ENCODE assay signal across 22 cellular contexts in the genomic region with DNA sequence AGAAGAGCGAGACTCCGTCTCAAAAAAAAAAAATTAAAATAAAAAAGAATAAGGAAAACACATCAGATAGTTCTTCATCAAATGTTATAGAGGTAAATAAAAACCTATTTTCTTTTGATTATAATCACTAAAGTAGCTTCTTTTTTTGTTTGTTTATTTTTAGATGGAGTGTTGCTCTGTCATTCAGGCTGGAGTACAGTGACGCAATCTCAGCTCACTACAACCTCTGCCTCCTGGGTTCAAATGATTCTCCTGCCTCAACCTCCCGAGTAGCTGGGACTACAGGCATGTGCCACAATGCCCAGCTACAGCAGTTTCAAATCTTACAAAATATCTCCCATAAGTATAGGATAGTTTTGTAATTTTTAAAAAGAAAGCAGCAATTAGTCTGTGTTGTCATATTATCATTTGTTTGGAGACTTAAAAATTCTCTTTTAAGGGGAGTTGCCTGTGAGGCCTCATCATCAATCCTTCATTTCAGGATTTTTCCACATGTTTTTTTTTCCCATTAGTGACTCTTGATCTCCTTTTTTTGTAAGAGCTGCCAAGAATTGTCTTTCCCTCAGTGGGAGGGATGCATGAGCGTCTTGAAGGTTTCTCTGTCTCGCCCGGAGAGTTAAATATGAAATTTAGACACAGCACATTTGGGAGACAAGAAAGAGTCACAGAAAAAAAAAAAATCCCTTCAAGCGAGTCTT.
DNase-seq lines count a peak whose midpoint lies in the region; FAIRE-seq and TF ChIP-seq lines count a peak whose summit lies in the region.
"Had no signal": no experiment of that assay in that cellular context is flagged by ENCODE, and none has a peak within 500 bp of the region (broad histone marks: within the 10 kb centered on the region; RNA-seq: fewer than 3 reads in every experiment).

No MANE protein-coding gene starts in this region.

- CTCF ChIA-PET in H1 (lab: Charles Lee; ENCODE audit: partially characterized antibody) = interaction anchor here (0.6 to 1.3 kb wide), 6 partner anchors 11 to 628 kb away, joined by 3 to 5 read pairs (median 3); no protein-coding TSS in a partner anchor

- H3K79me1 ChIP-seq in H1 (ENCODE audit: low read depth, low read length) = no peaks in the 10 kb centered on the region

- no peak overlapping the region for H4K5ac ChIP-seq in H1 (ENCODE audit: insufficient read length, low read depth, low read length)

- TF ChIP-seq CTCF in H1 (IDR thresholded peaks at IDR 0.05; ENCODE audit: control extremely low read depth in 1 of 3, insufficient read depth in 1 of 3, low read depth in 1 of 3, low read length in 3 of 3) = no peak
- no peak for TF ChIP-seq CTCF in nephron (IDR thresholded peaks at IDR 0.05; ENCODE audit: unreplicated experiment in 3 of 3)
- TF ChIP-seq CTCF in suprapubic skin (IDR thresholded peaks at IDR 0.05) = no peak

- H3K4ac ChIP-seq in H1 (replicated peaks; ENCODE audit: insufficient read length, low read depth, low read length) = no peak overlapping the region

- no peak overlapping the region for H3K23ac ChIP-seq in H1 (ENCODE audit: insufficient read length)

- H3K27ac ChIP-seq in H1 (ENCODE audit: low read depth, low read length) (no peak overlapping the region), suprapubic skin (peak overlapping the region; percentile 2)
- H3K27ac ChIP-seq: 22Rv1, cardiac muscle cell had no signal

- TF ChIP-seq RAD21 in H1 (IDR thresholded peaks at IDR 0.05 in 1 of 2, conservative IDR thresholded peaks at IDR 0.05 in 1 of 2; ENCODE audit: low read depth in 2 of 2, low read length in 2 of 2) = no peak

- H2BK15ac ChIP-seq in H1 (ENCODE audit: low read length) = no peak overlapping the region

- H2BK12ac ChIP-seq in H1 (ENCODE audit: low read depth, low read length) = no peak overlapping the region

- no peak overlapping the region for H3K4me2 ChIP-seq in H1 (ENCODE audit: insufficient read depth in 1 of 2, low read depth in 2 of 2, low read length in 2 of 2)

- FAIRE-seq in H1 (lab: Jason Lieb, UNC) = no peak

- H3K4me3 ChIP-seq in H1 (ENCODE audit: extremely low read depth in 1 of 4, insufficient read depth in 2 of 4, low read depth in 3 of 4, low read length in 4 of 4) (no peak overlapping the region), suprapubic skin (no peak overlapping the region)
- H3K4me3 ChIP-seq: cardiac muscle cell, left lung had no signal

- H2BK20ac ChIP-seq in H1 (ENCODE audit: low read length) = no peak overlapping the region

- peak overlapping the region; percentile 93 to 96 (median 95) for H3K27ac Mint-ChIP-seq in nephron
- H3K27ac Mint-ChIP-seq: activated naive CD8-positive, alpha-beta T cell; naive thymus-derived CD4-positive, alpha-beta T cell had no signal

- POLR2A ChIA-PET in H1 (lab: Charles Lee; ENCODE audit: partially characterized antibody) = interaction anchor here (0.6 to 0.7 kb wide), 2 partner anchors 332 to 380 kb away, joined by 3 read pairs; no protein-coding TSS in a partner anchor

- H3K36me3 ChIP-seq in H1 (ENCODE audit: control insufficient read depth in 2 of 4, insufficient read depth in 4 of 4, low read length in 3 of 4) (no peaks in the 10 kb centered on the region), suprapubic skin (no peaks in the 10 kb centered on the region)
- H3K36me3 ChIP-seq: cardiac muscle cell, left lung had no signal

- no peaks in the 10 kb centered on the region for H3K27me3 Mint-ChIP-seq in nephron (ENCODE audit: low read depth)

- no peak overlapping the region for H2AK5ac ChIP-seq in H1 (ENCODE audit: low read depth, low read length)

- no peak overlapping the region for H3K14ac ChIP-seq in H1 (ENCODE audit: insufficient read length)

- peaks cover 22% of the 10 kb centered on the region for H3K9me3 Mint-ChIP-seq in nephron

- H3K4me1 Mint-ChIP-seq in nephron = peaks cover 14% of the 10 kb centered on the region
- H3K4me1 Mint-ChIP-seq: naive thymus-derived CD4-positive, alpha-beta T cell had no signal

- H3K4me1 ChIP-seq in H1 (replicated peaks in 1 of 4; ENCODE audit: control insufficient read depth in 3 of 4, insufficient read depth in 4 of 4, low read length in 3 of 4) = no peaks in the 10 kb centered on the region; a peak in 2 of 7 replicates
- no peaks in the 10 kb centered on the region for H3K4me1 ChIP-seq in suprapubic skin
- H3K4me1 ChIP-seq: left lung had no signal

- 86% methylated on average over 8 of the region's 8 CpGs; no CpG with 5 or more reads in 1 of the 2 experiments for whole genome bisulfite sequencing in H1 (ENCODE audit: extremely low coverage in 1 of 2, insufficient coverage in 1 of 2, insufficient read length in 1 of 2, insufficient replicate concordance in 2 of 2, low coverage in 1 of 2, low lambda C conversion rate in 2 of 2, missing lambda C conversion rate in 1 of 2), 2 experiments
- WGBS in suprapubic skin = 64% methylated on average over 8 of the region's 8 CpGs

- no peak overlapping the region; the same call in 1 of the 2 replicates for H2AFZ ChIP-seq in H1 (ENCODE audit: low read length)

- H3K23me2 ChIP-seq in H1 (ENCODE audit: low read depth, low read length) = no peaks in the 10 kb centered on the region

- no peaks in the 10 kb centered on the region for H3K27me3 ChIP-seq in H1 (replicated peaks in 1 of 4; ENCODE audit: control insufficient read depth in 3 of 4, extremely low read depth in 1 of 4, insufficient read depth in 3 of 4, low read length in 3 of 4)
- no peaks in the 10 kb centered on the region for H3K27me3 ChIP-seq in suprapubic skin
- H3K27me3 ChIP-seq: cardiac muscle cell, left lung had no signal

- TF ChIP-seq POLR2A in H1 (IDR thresholded peaks at IDR 0.05; ENCODE audit: control extremely low read depth in 1 of 2, low read depth in 2 of 2, low read length in 2 of 2) (no peak), suprapubic skin (IDR thresholded peaks at IDR 0.05) (no peak)

- TF ChIP-seq EP300 in H1 (IDR thresholded peaks at IDR 0.05; ENCODE audit: borderline replicate concordance in 1 of 2, low read depth in 2 of 2, low read length in 2 of 2) (no peak), suprapubic skin (IDR thresholded peaks at IDR 0.05) (no peak)

- H3K9me3 ChIP-seq in H1 (ENCODE audit: insufficient read depth in 2 of 2, low read depth in 1 of 2, low read length in 1 of 2) (no peaks in the 10 kb centered on the region), suprapubic skin (no peaks in the 10 kb centered on the region)
- H3K9me3 ChIP-seq: left lung had no signal

- H3K36me3 Mint-ChIP-seq in nephron (ENCODE audit: low read depth) = peaks cover 4% of the 10 kb centered on the region
- H3K36me3 Mint-ChIP-seq: activated naive CD8-positive, alpha-beta T cell; naive thymus-derived CD4-positive, alpha-beta T cell had no signal

- peak; percentile 66 for DNase-seq in NCI-H2171 (lab: John Stamatoyannopoulos, UW)
- no peak for DNase-seq in NCI-H2171 treated with DMSO at 0.1 percent for 48 hours (lab: John Stamatoyannopoulos, UW)
- no peak for DNase-seq in H1 (ENCODE audit: low read depth in 1 of 2, low spot score in 2 of 2)
- DNase-seq in suprapubic skin (ENCODE audit: low spot score in 2 of 2) = no peak
- DNase-seq in dermis blood vessel endothelial cell = no peak
- no peak for DNase-seq in SK-N-DZ (ENCODE audit: low spot score)
- DNase-seq in Kasumi-1 (lab: John Stamatoyannopoulos, UW) = no peak
- DNase-seq: activated CD4-positive, alpha-beta T cell treated with anti-CD3 and anti-CD28 coated beads, Interleukin-2, amount 50 U/mL, for 4 hours; activated T-cell treated with anti-CD3 and anti-CD28 coated beads, Interleukin-2, amount 50 U/mL, for 48 hours; C1 segment of cervical spinal cord; foreskin melanocyte; left lung; MV-4-11; naive thymus-derived CD4-positive, alpha-beta T cell; NCI-H2029 treated with DMSO at 0.1 percent for 48 hours; NCI-H524 treated with DMSO at 0.1 percent for 48 hours; OCI-M1; stimulated activated CD4-positive, alpha-beta T cell treated with anti-CD3 and anti-CD28 coated beads, Interleukin-2, amount 100 ng/mL, for 48 hours had no signal

- no peak overlapping the region for H2BK120ac ChIP-seq in H1 (replicated peaks; ENCODE audit: low read depth, low read length)

- no peak overlapping the region for H3K9ac ChIP-seq in H1 (replicated peaks in 1 of 4; ENCODE audit: extremely low read depth in 1 of 4, low read depth in 3 of 4, low read length in 3 of 4)

- H3K79me2 ChIP-seq in H1 (ENCODE audit: control insufficient read depth in 1 of 2, insufficient read depth in 2 of 2, low read length in 2 of 2) = no peaks in the 10 kb centered on the region

- no peak overlapping the region for H3K18ac ChIP-seq in H1 (ENCODE audit: extremely low read depth, low read length)

- no peak overlapping the region for H4K8ac ChIP-seq in H1 (ENCODE audit: extremely low read depth, insufficient read depth, low read length)

- H3K56ac ChIP-seq in H1 (replicated peaks; ENCODE audit: insufficient read length, low read depth, low read length) = no peak overlapping the region

- no peak overlapping the region for H4K91ac ChIP-seq in H1 (replicated peaks; ENCODE audit: insufficient read length, low read length)

- no peaks in the 10 kb centered on the region for H4K20me1 ChIP-seq in H1 (replicated peaks in 1 of 2; ENCODE audit: control insufficient read depth in 1 of 2, insufficient read depth in 2 of 2, low read length in 2 of 2)

- no peak overlapping the region for H2BK5ac ChIP-seq in H1 (ENCODE audit: low read depth, low read length)

- H3K4me3 Mint-ChIP-seq in nephron = peak overlapping the region; percentile 37 to 64 (median 49)
- H3K4me3 Mint-ChIP-seq: activated naive CD8-positive, alpha-beta T cell; naive thymus-derived CD4-positive, alpha-beta T cell had no signal

TF ChIP-seq in H1, 55 proteins besides CTCF, POLR2A, EP300 and RAD21:
- TF ChIP-seq BCL11A (IDR thresholded peaks at IDR 0.05; ENCODE audit: low read depth in 2 of 2, low read length in 2 of 2) (no peak), CEBPB (IDR thresholded peaks at IDR 0.05; ENCODE audit: low read depth, low read length) (peak; percentile 11; the same call in 1 of the 2 replicates), NANOG (IDR thresholded peaks at IDR 0.05; ENCODE audit: insufficient read depth, low read depth, low read length, poor library complexity, severe bottlenecking) (no peak)
